Comparison of ENCODE assay signal across 8 cellular contexts in the genomic region with DNA sequence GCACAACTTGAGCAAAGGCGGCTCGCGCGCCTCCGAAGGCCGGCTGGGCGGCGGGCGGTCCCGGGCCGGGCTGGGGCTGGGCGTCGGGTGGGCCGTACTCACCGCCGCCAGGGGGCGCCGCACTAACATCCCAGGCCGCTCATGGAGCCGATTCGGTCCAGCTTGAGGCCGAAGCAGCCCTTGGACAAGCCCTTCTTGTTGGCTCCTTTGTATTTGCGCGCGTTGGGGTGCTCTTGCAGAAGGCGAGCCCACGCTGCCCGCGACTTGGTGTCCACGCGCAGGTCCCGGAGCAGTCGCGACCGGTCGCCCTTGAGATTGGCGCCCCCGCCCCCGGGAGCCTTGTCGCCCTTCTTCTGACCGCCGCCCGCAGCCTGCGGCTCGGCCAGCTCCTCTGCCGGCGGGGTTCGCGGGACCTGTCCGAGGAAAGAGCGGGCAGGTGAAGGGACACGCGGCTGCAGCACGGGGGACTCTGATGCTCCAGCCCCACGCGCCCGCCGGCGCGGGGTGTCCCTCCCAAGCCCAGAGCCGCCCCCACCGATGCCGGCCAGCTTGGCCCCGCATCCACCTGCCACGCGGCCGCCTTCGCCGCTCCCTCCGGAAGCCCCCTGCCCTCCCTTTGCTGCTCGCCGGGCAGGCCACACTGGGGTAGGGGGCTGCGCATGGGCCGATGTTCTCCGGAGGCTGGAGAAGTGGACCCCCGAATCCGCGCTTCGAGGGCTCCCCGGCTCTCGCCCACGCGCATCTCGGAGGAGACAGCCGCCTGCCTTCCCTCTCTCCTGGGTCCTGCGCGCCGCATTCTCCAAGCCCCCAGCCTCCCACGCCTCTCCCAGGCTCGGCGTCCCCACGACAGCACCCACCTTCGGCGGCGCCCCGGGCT. TPM values are rescaled to one million over a fixed set of nuclear protein-coding genes. Genes with fewer than 3 reads are reported as not detected.
DNase-seq lines count a peak whose midpoint lies in the region; ATAC-seq, FAIRE-seq and TF ChIP-seq lines count a peak whose summit lies in the region.

No MANE protein-coding gene starts in this region.

- H2AFZ ChIP-seq in GM23338 (peak overlapping the region; percentile 99), HepG2 (ENCODE audit: low read length) (no peak overlapping the region)

- intact Hi-C loops in CD14-positive monocyte (cut with micrococcal nuclease), result loop anchor here (2.0 to 10.0 kb wide), 4 partner anchors 209 to 403 kb away; no protein-coding TSS in a partner anchor
- intact Hi-C loops in HepG2 (cut with micrococcal nuclease; ENCODE audit: unreplicated experiment), result loop anchor here (1.0 to 5.0 kb wide), 4 partner anchors 37 to 402 kb away; a partner anchor contains a TSS

- H3K27me3 Mint-ChIP-seq in CD14-positive monocyte (ENCODE audit: low read depth in 3 of 3) (peaks cover 50 to 78% (median 60%) of the 10 kb centered on the region in 3 donors), GM23338 (ENCODE audit: insufficient read depth, low read depth, poor library complexity) (peaks cover 50% of the 10 kb centered on the region)

- no peak for FAIRE-seq in HepG2 (lab: Jason Lieb, UNC)

- no peaks in the 10 kb centered on the region for H3K36me3 ChIP-seq in GM23338 (ENCODE audit: insufficient read depth)
- no peaks in the 10 kb centered on the region for H3K36me3 ChIP-seq in HepG2 (replicated peaks in 1 of 2; ENCODE audit: control insufficient read depth in 1 of 2, insufficient read depth in 2 of 2, low read length in 2 of 2)

- in situ Hi-C loops in HepG2 (cut with HindIII; ENCODE audit: extremely low pct_ligation_motif_present, low pct_unique_long_range_greater_than_20kb), result loop anchor here (10.0 kb wide), 1 partner anchor 219 kb away; no protein-coding TSS in a partner anchor

- H3K9me3 Mint-ChIP-seq in CD14-positive monocyte (peaks cover 0 to 12% (median 2%) of the 10 kb centered on the region in 7 donors), GM23338 (no peaks in the 10 kb centered on the region)

- H3K27ac Mint-ChIP-seq in CD14-positive monocyte (no peak overlapping the region), GM23338 (no peak overlapping the region)

- H3F3A ChIP-seq in GM23338 (replicated peaks; ENCODE audit: low read depth), result no peaks in the 10 kb centered on the region

- H3K4me2 ChIP-seq in GM23338, result peak overlapping the region; percentile 93
- peak overlapping the region; percentile 71 for H3K4me2 ChIP-seq in HepG2 (ENCODE audit: low read depth, low read length)

- H3K4me1 ChIP-seq in GM23338 (ENCODE audit: insufficient read depth) (no peaks in the 10 kb centered on the region), HepG2 (ENCODE audit: insufficient read depth, low read length) (peaks cover 44% of the 10 kb centered on the region)

- POLR2A ChIA-PET in HepG2 (lab: Yijun Ruan, JAX), result interaction anchor here (0.7 to 1.8 kb wide), 2 partner anchors 10 to 20 kb away, joined by 3 to 4 read pairs; no protein-coding TSS in a partner anchor

- no peaks in the 10 kb centered on the region for H3K79me2 ChIP-seq in GM23338 (replicated peaks; ENCODE audit: insufficient read depth)
- H3K79me2 ChIP-seq in HepG2 (ENCODE audit: insufficient read depth, low read length), result no peaks in the 10 kb centered on the region

- H3K4me3 ChIP-seq in GM23338 (peak overlapping the region; percentile 81), HepG2 (replicated peaks in 1 of 3; ENCODE audit: insufficient read depth in 1 of 3, low read depth in 2 of 3, low read length in 3 of 3) (peak overlapping the region; percentile 41 to 75 (median 58))

- CTCF ChIA-PET in HepG2 (lab: Yijun Ruan, JAX; ENCODE audit: low intra/inter-chr PET ratio, low total read pairs), result interaction anchor here (0.7 to 3.1 kb wide), 8 partner anchors 8 to 515 kb away, joined by 3 to 25 read pairs (median 4); no protein-coding TSS in a partner anchor

- no peaks in the 10 kb centered on the region for H3K9me2 ChIP-seq in GM23338 (ENCODE audit: insufficient read depth)

- no peak for TF ChIP-seq POLR2A in HepG2 (IDR thresholded peaks at IDR 0.05; ENCODE audit: insufficient read depth in 1 of 2, low read depth in 2 of 2, low read length in 2 of 2)

- TF ChIP-seq CTCF in CD14-positive monocyte (IDR thresholded peaks at IDR 0.05) (peak; percentile 89), GM23338 (conservative IDR thresholded peaks at IDR 0.05; ENCODE audit: low read depth in 2 of 2) (peak; percentile 74 to 88), HepG2 (CRISPR knock-in tag; IDR thresholded peaks at IDR 0.05) (peak; percentile 91)

- H4K20me1 ChIP-seq in GM23338 (replicated peaks; ENCODE audit: insufficient read depth), result peaks cover 10% of the 10 kb centered on the region; the same call in 1 of the 2 replicates
- no peaks in the 10 kb centered on the region; the same call in 1 of the 2 replicates for H4K20me1 ChIP-seq in HepG2 (ENCODE audit: insufficient read depth, low read length)

- H3K36me3 Mint-ChIP-seq in CD14-positive monocyte, result peaks cover 0 to 4% of the 10 kb centered on the region in 2 donors
- H3K36me3 Mint-ChIP-seq in GM23338 (ENCODE audit: low read depth), result no peaks in the 10 kb centered on the region

- 4% methylated on average over 23 of the region's 96 CpGs for WGBS in HepG2 (ENCODE audit: low lambda C conversion rate)

- TF ChIP-seq EP300 in HepG2 (IDR thresholded peaks at IDR 0.05; ENCODE audit: low read depth in 2 of 2, low read length in 2 of 2), result no peak
- TF ChIP-seq EP300 in HepG2 (CRISPR knock-in tag; IDR thresholded peaks at IDR 0.05; ENCODE audit: borderline replicate concordance), result no peak; the same call in 1 of the 2 replicates

- ATAC-seq in GM23338 (peak; percentile 71), HepG2 (peak; percentile 88), HG03469 (IDR thresholded peaks at IDR 0.05; ENCODE audit: unreplicated experiment) (no peak)

- no peaks in the 10 kb centered on the region for H3K9me3 ChIP-seq in HepG2 (ENCODE audit: low read length)

- H3K4me3 Mint-ChIP-seq in CD14-positive monocyte (peak overlapping the region; percentile 59 to 82), GM23338 (peak overlapping the region; percentile 77)

- BruUV-seq in HepG2 (replicated peaks; lab: Mats Ljungman, UMichigan), result no TSS peak

- peaks cover 53% of the 10 kb centered on the region for H3K27me3 ChIP-seq in GM23338 (ENCODE audit: insufficient read depth)
- H3K27me3 ChIP-seq in HepG2 (ENCODE audit: control insufficient read depth in 1 of 2, insufficient read depth in 2 of 2, low read length in 2 of 2), result peaks cover 18 to 92% of the 10 kb centered on the region in 2 experiments; a peak in 4 of 5 replicates

- H3K27ac ChIP-seq in GM23338 (ENCODE audit: low read depth) (no peak overlapping the region), HepG2 (ENCODE audit: extremely low read length, insufficient read depth, low read length) (no peak overlapping the region)

- TF ChIP-seq RAD21 in HepG2 (CRISPR knock-in tag; IDR thresholded peaks at IDR 0.05), result peak; percentile 92

- peak; percentile 67 for DNase-seq in CD14-positive monocyte (ENCODE audit: low spot score)
- peak; percentile 94 for DNase-seq in GM23338 (ENCODE audit: low spot score)
- DNase-seq in NCI-H345 treated with DMSO at 0.1 percent for 48 hours (lab: John Stamatoyannopoulos, UW; ENCODE audit: unreplicated experiment), result peak; percentile 59
- peak; percentile 47 to 59 for DNase-seq in activated CD4-positive, alpha-beta T cell treated with anti-CD3 and anti-CD28 coated beads, Interleukin-2, amount 50 U/mL, for 24 hours (ENCODE audit: low read depth in 1 of 2, low spot score in 1 of 2)
- peak; percentile 93 for DNase-seq in dermis blood vessel endothelial cell
- DNase-seq in HepG2 (ENCODE audit: low spot score), result peak; percentile 73
- peak; percentile 57 for DNase-seq in stimulated activated CD4-positive, alpha-beta T cell treated with anti-CD3 and anti-CD28 coated beads, Interleukin-1b, Interleukin-23, amount 100 ng/mL, for 48 hours

- H3K4me1 Mint-ChIP-seq in CD14-positive monocyte (peaks cover 12% of the 10 kb centered on the region), GM23338 (peaks cover 16% of the 10 kb centered on the region)

- no peak overlapping the region for H3K9ac ChIP-seq in HepG2 (ENCODE audit: insufficient read depth, low read depth, low read length)

RNA-seq across cellular contexts. Expression of a gene that starts 0.7 kb away (rescaled TPM):
- polyA plus RNA-seq in CD14-positive monocyte (not detected), GM23338 (2016; fragmentation: Nextera tagmentation; extraction: Ambion mirVana) (6.3 and 10.2 TPM in 2 replicates), HepG2 (2011; rRNA removed) (not detected in 2 replicates)
- 0.43 and 2.2 TPM in 2 replicates for total RNA-seq in GM23338 (2014; rRNA removed; shearing (Covaris generic))
- total RNA-seq in dermis blood vessel endothelial cell (0.17 TPM in 1 of 2 replicates, not detected in the other), HepG2 (2016; rRNA removed; fragmentation: Illumina TruSeq; extraction: Trizol) (0.11 TPM in 1 of 2 replicates, not detected in the other)
- not detected in 2 replicates for total RNA-seq in HepG2 (2016; cell fraction: cytosol; rRNA removed; fragmentation: Illumina TruSeq; extraction: Trizol; ENCODE audit: low read depth)
- 0.15 TPM in 1 of 2 replicates, not detected in the other for total RNA-seq in HepG2 (2016; cell fraction: insoluble cytoplasmic fraction; rRNA removed; fragmentation: Illumina TruSeq; extraction: Trizol)
- total RNA-seq in HepG2 (2016; cell fraction: membrane; rRNA removed; fragmentation: Illumina TruSeq; extraction: Trizol), result not detected in 2 replicates
- total RNA-seq in HepG2 (2016; cell fraction: nucleus; rRNA removed; fragmentation: Illumina TruSeq; extraction: Trizol), result not detected in 2 replicates
- polyA plus RNA-seq in HepG2 (2011; cell fraction: cytosol; rRNA removed), result 0.17 TPM in 1 of 2 replicates, not detected in the other
- not detected in 2 replicates for polyA plus RNA-seq in HepG2 (2011; cell fraction: nucleus; rRNA removed)
- 0.17 TPM in 1 of 2 replicates, not detected in the other for polyA plus RNA-seq in HepG2 (2012)
- not detected in 2 replicates for polyA plus RNA-seq in HepG2 (2016; cell fraction: cytosol; fragmentation: Illumina TruSeq; extraction: Trizol; ENCODE audit: low read depth)
- not detected in 2 replicates for polyA plus RNA-seq in HepG2 (2016; cell fraction: insoluble cytoplasmic fraction; fragmentation: Illumina TruSeq; extraction: Trizol; ENCODE audit: low read depth)
- polyA plus RNA-seq in HepG2 (2016; cell fraction: membrane; fragmentation: Illumina TruSeq; extraction: Trizol; ENCODE audit: low read depth), result not detected in 2 replicates
- polyA plus RNA-seq in HepG2 (2016; cell fraction: nucleus; fragmentation: Illumina TruSeq; extraction: Trizol; ENCODE audit: insufficient read depth, low read depth), result not detected in 2 replicates
- polyA minus RNA-seq in HepG2 (2011; rRNA and poly(A)+ RNA removed; ENCODE audit: low replicate concordance), result 0.14 TPM in 1 of 2 replicates, not detected in the other
- not detected in 2 replicates for polyA minus RNA-seq in HepG2 (2011; cell fraction: cytosol; rRNA and poly(A)+ RNA removed)
- polyA minus RNA-seq in HepG2 (2011; cell fraction: nucleus; rRNA and poly(A)+ RNA removed), result not detected in 2 replicates

RNA-seq across cellular contexts. Expression of a gene that starts 36.0 kb away (rescaled TPM):
- polyA plus RNA-seq in CD14-positive monocyte (1 to 10 TPM; 6.0 to 6.4 TPM), GM23338 (2016; fragmentation: Nextera tagmentation; extraction: Ambion mirVana) (15.0 and 15.2 TPM in 2 replicates), HepG2 (2011; rRNA removed) (7.0 and 9.6 TPM in 2 replicates)
- total RNA-seq in GM23338 (2014; rRNA removed; shearing (Covaris generic)), result 17.4 and 25.3 TPM in 2 replicates
- total RNA-seq in dermis blood vessel endothelial cell (19.6 and 23.7 TPM in 2 replicates), HepG2 (2016; rRNA removed; fragmentation: Illumina TruSeq; extraction: Trizol) (20.3 and 23.9 TPM in 2 replicates)
- total RNA-seq in HepG2 (2016; cell fraction: cytosol; rRNA removed; fragmentation: Illumina TruSeq; extraction: Trizol; ENCODE audit: low read depth), result 27.2 and 32.6 TPM in 2 replicates
- total RNA-seq in HepG2 (2016; cell fraction: insoluble cytoplasmic fraction; rRNA removed; fragmentation: Illumina TruSeq; extraction: Trizol), result 16.0 and 21.5 TPM in 2 replicates
- 10.1 and 13.9 TPM in 2 replicates for total RNA-seq in HepG2 (2016; cell fraction: membrane; rRNA removed; fragmentation: Illumina TruSeq; extraction: Trizol)
- 38.8 and 40.6 TPM in 2 replicates for total RNA-seq in HepG2 (2016; cell fraction: nucleus; rRNA removed; fragmentation: Illumina TruSeq; extraction: Trizol)
- 5.5 and 7.5 TPM in 2 replicates for polyA plus RNA-seq in HepG2 (2011; cell fraction: cytosol; rRNA removed)
- 45.1 and 57.6 TPM in 2 replicates for polyA plus RNA-seq in HepG2 (2011; cell fraction: nucleus; rRNA removed)
- polyA plus RNA-seq in HepG2 (2012), result 10.7 and 11.8 TPM in 2 replicates
- 3.1 and 3.3 TPM in 2 replicates for polyA plus RNA-seq in HepG2 (2016; cell fraction: cytosol; fragmentation: Illumina TruSeq; extraction: Trizol; ENCODE audit: low read depth)
- 14.0 and 14.3 TPM in 2 replicates for polyA plus RNA-seq in HepG2 (2016; cell fraction: insoluble cytoplasmic fraction; fragmentation: Illumina TruSeq; extraction: Trizol; ENCODE audit: low read depth)
- polyA plus RNA-seq in HepG2 (2016; cell fraction: membrane; fragmentation: Illumina TruSeq; extraction: Trizol; ENCODE audit: low read depth), result 4.9 and 5.5 TPM in 2 replicates
- 35.3 and 36.0 TPM in 2 replicates for polyA plus RNA-seq in HepG2 (2016; cell fraction: nucleus; fragmentation: Illumina TruSeq; extraction: Trizol; ENCODE audit: insufficient read depth, low read depth)
- 12.0 and 17.6 TPM in 2 replicates for polyA minus RNA-seq in HepG2 (2011; rRNA and poly(A)+ RNA removed; ENCODE audit: low replicate concordance)
- polyA minus RNA-seq in HepG2 (2011; cell fraction: cytosol; rRNA and poly(A)+ RNA removed), result 5.4 and 5.9 TPM in 2 replicates
- 53.8 and 56.6 TPM in 2 replicates for polyA minus RNA-seq in HepG2 (2011; cell fraction: nucleus; rRNA and poly(A)+ RNA removed)
